In genomic region chr12:115873416-115874082, GRCh38 we compare ENCODE assay signal across 2 cellular contexts.
TF ChIP-seq lines count a peak whose summit lies in the region.

No MANE protein-coding gene starts in this region.

TF ChIP-seq in HepG2, 621 proteins besides CTCF, POLR2A, EP300 and RAD21 (continued from another document):
- TF ChIP-seq, protein P1, sequence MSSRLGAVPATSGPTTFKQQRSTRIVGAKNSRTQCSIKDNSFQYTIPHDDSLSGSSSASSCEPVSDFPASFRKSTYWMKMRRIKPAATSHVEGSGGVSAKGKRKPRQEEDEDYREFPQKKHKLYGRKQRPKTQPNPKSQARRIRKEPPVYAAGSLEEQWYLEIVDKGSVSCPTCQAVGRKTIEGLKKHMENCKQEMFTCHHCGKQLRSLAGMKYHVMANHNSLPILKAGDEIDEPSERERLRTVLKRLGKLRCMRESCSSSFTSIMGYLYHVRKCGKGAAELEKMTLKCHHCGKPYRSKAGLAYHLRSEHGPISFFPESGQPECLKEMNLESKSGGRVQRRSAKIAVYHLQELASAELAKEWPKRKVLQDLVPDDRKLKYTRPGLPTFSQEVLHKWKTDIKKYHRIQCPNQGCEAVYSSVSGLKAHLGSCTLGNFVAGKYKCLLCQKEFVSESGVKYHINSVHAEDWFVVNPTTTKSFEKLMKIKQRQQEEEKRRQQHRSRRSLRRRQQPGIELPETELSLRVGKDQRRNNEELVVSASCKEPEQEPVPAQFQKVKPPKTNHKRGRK (CRISPR knock-in tag; IDR thresholded peaks at IDR 0.05): no peak
- no peak for TF ChIP-seq ARID3A (IDR thresholded peaks at IDR 0.05; ENCODE audit: low read depth, low read length)
- TF ChIP-seq HNRNPK (IDR thresholded peaks at IDR 0.05; ENCODE audit: low read depth, low read length, poor library complexity, severe bottlenecking): no peak
- TF ChIP-seq ZNF552 (CRISPR knock-in tag; IDR thresholded peaks at IDR 0.05; ENCODE audit: borderline replicate concordance): no peak
- TF ChIP-seq, protein P2, sequence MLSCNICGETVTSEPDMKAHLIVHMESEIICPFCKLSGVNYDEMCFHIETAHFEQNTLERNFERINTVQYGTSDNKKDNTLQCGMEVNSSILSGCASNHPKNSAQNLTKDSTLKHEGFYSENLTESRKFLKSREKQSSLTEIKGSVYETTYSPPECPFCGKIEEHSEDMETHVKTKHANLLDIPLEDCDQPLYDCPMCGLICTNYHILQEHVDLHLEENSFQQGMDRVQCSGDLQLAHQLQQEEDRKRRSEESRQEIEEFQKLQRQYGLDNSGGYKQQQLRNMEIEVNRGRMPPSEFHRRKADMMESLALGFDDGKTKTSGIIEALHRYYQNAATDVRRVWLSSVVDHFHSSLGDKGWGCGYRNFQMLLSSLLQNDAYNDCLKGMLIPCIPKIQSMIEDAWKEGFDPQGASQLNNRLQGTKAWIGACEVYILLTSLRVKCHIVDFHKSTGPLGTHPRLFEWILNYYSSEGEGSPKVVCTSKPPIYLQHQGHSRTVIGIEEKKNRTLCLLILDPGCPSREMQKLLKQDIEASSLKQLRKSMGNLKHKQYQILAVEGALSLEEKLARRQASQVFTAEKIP (CRISPR knock-in tag; IDR thresholded peaks at IDR 0.05; ENCODE audit: borderline replicate concordance): no peak
- TF ChIP-seq ZFP36 (IDR thresholded peaks at IDR 0.05; ENCODE audit: borderline replicate concordance, low read depth, low read length, partially characterized antibody): no peak
- TF ChIP-seq JARID2 (CRISPR knock-in tag; IDR thresholded peaks at IDR 0.05; ENCODE audit: insufficient replicate concordance): no peak
- TF ChIP-seq MIXL1 (CRISPR knock-in tag; IDR thresholded peaks at IDR 0.05): no peak
- no peak for TF ChIP-seq TCF7L2 (IDR thresholded peaks at IDR 0.05; ENCODE audit: low read depth, low read length)
- no peak for TF ChIP-seq HIC2 (CRISPR knock-in tag; IDR thresholded peaks at IDR 0.05; ENCODE audit: low read depth)
- no peak for TF ChIP-seq ATRX (CRISPR knock-in tag; IDR thresholded peaks at IDR 0.05; ENCODE audit: borderline replicate concordance)
- TF ChIP-seq CAMTA2 (CRISPR knock-in tag; IDR thresholded peaks at IDR 0.05; ENCODE audit: borderline replicate concordance): no peak
- TF ChIP-seq ZNF781 (CRISPR knock-in tag; IDR thresholded peaks at IDR 0.05; ENCODE audit: borderline replicate concordance, not compliant biosample characterization): no peak
- TF ChIP-seq ZNF746 (CRISPR knock-in tag; IDR thresholded peaks at IDR 0.05): no peak

TF ChIP-seq in SK-N-SH, 30 proteins besides CTCF, POLR2A, EP300 and RAD21 (continued from another document):
- TF ChIP-seq POLR2AphosphoS5 (IDR thresholded peaks at IDR 0.05; ENCODE audit: low read depth, low read length) (no peak), SIN3A (IDR thresholded peaks at IDR 0.05; ENCODE audit: borderline replicate concordance, low read depth, low read length) (no peak), EZH2phosphoT487 (IDR thresholded peaks at IDR 0.05; ENCODE audit: borderline replicate concordance, low read depth) (no peak), FOXJ3 (CRISPR knock-in tag; IDR thresholded peaks at IDR 0.05) (no peak), TCF12 (IDR thresholded peaks at IDR 0.05) (no peak), JUND (IDR thresholded peaks at IDR 0.05) (no peak), IRF3 (IDR thresholded peaks at IDR 0.05; ENCODE audit: low read depth, low read length) (no peak), RXRA (IDR thresholded peaks at IDR 0.05; ENCODE audit: borderline replicate concordance, low read depth) (no peak), GABPA (IDR thresholded peaks at IDR 0.05; ENCODE audit: low read depth) (no peak)
- TF ChIP-seq, protein P3, sequence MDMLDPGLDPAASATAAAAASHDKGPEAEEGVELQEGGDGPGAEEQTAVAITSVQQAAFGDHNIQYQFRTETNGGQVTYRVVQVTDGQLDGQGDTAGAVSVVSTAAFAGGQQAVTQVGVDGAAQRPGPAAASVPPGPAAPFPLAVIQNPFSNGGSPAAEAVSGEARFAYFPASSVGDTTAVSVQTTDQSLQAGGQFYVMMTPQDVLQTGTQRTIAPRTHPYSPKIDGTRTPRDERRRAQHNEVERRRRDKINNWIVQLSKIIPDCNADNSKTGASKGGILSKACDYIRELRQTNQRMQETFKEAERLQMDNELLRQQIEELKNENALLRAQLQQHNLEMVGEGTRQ (IDR thresholded peaks at IDR 0.05; ENCODE audit: borderline replicate concordance, low read depth, low read length): no peak
